Comparison of ENCODE assay signal across 24 cellular contexts in genomic region chr3:73608805-73609641, GRCh38. TPM values are rescaled to one million over a fixed set of nuclear protein-coding genes. Genes with fewer than 3 reads are reported as not detected.
DNase-seq lines count a peak whose midpoint lies in the region; ATAC-seq and TF ChIP-seq lines count a peak whose summit lies in the region.
"Had no signal": no experiment of that assay in that cellular context is flagged by ENCODE, and none has a peak within 500 bp of the region (broad histone marks: within the 10 kb centered on the region; RNA-seq: fewer than 3 reads in every experiment).

No MANE protein-coding gene starts in this region.

- H2BK5ac ChIP-seq in mesenchymal stem cell (ENCODE audit: low read depth, low read length, poor library complexity, severe bottlenecking), result no peak overlapping the region

- no peak overlapping the region for H4K8ac ChIP-seq in mesenchymal stem cell (ENCODE audit: low read length)

- H3K4me1 ChIP-seq in mesenchymal stem cell (ENCODE audit: control insufficient read depth, insufficient read depth, low read depth, low read length), result peaks cover 3% of the 10 kb centered on the region
- peaks cover 24% of the 10 kb centered on the region for H3K4me1 ChIP-seq in smooth muscle cell (ENCODE audit: low read depth)
- no peaks in the 10 kb centered on the region for H3K4me1 ChIP-seq in effector memory CD4-positive, alpha-beta T cell (ENCODE audit: control insufficient read depth, insufficient read depth, low read length, poor library complexity, severe bottlenecking)
- H3K4me1 ChIP-seq: SJCRH30 had no signal

- no peak overlapping the region for H3K4me3 Mint-ChIP-seq in WTC11
- H3K4me3 Mint-ChIP-seq: activated naive CD8-positive, alpha-beta T cell treated with anti-CD3 and anti-CD28 coated beads for 36 hours; activated T-helper 17 cell treated with anti-CD3 and anti-CD28 coated beads, Interleukin-2, amount 50 U/mL, for 72 hours; neural progenitor cell had no signal

- POLR2A ChIA-PET in WTC11 (lab: Charles Lee), result no interaction called here

- peak overlapping the region; percentile 11 to 26 for H2BK12ac ChIP-seq in mesenchymal stem cell (ENCODE audit: low read length in 2 of 2)

- no peaks in the 10 kb centered on the region for H3K9me3 Mint-ChIP-seq in WTC11
- H3K9me3 Mint-ChIP-seq: activated naive CD8-positive, alpha-beta T cell treated with anti-CD3 and anti-CD28 coated beads for 36 hours; activated T-helper 17 cell treated with anti-CD3 and anti-CD28 coated beads, Interleukin-2, amount 50 U/mL, for 72 hours; neural progenitor cell had no signal

- peaks cover 44% of the 10 kb centered on the region for H3F3A ChIP-seq in smooth muscle cell (ENCODE audit: low read depth)

- peaks cover 2% of the 10 kb centered on the region for H3K79me1 ChIP-seq in mesenchymal stem cell (replicated peaks; ENCODE audit: low read length, poor library complexity, severe bottlenecking)

- no peak overlapping the region for H3K14ac ChIP-seq in mesenchymal stem cell (ENCODE audit: low read length in 2 of 2)

- DNase-seq in WTC11 (ENCODE audit: low spot score) (no peak), fibroblast of villous mesenchyme (ENCODE audit: low read depth) (peak; percentile 33), mesenchymal stem cell (no peak), smooth muscle cell (lab: John Stamatoyannopoulos, UW; ENCODE audit: unreplicated experiment) (no peak), anterior cingulate cortex (lab: John Stamatoyannopoulos, UW) (no peak)
- no peak for DNase-seq in effector memory CD4-positive, alpha-beta T cell
- DNase-seq: activated CD4-positive, alpha-beta T cell treated with anti-CD3 and anti-CD28 coated beads, Interleukin-2, amount 50 U/mL, for 1 hour; activated naive CD8-positive, alpha-beta T cell treated with anti-CD3 and anti-CD28 coated beads for 36 hours; body of pancreas; C1 segment of cervical spinal cord; MG63; NCI-H146; NCI-H2227 treated with DMSO at 0.1 percent for 48 hours; PC-3; SJCRH30; stimulated activated CD8-positive, alpha-beta memory T cell treated with anti-CD3 and anti-CD28 coated beads, Interleukin-4, amount 100 ng/mL, for 48 hours; substantia nigra; T-helper 2 cell had no signal

- no peaks in the 10 kb centered on the region for H3K9me3 ChIP-seq in mesenchymal stem cell (ENCODE audit: control insufficient read depth, low read length)
- no peaks in the 10 kb centered on the region for H3K9me3 ChIP-seq in smooth muscle cell (replicated peaks; ENCODE audit: low read depth)
- H3K9me3 ChIP-seq in effector memory CD4-positive, alpha-beta T cell (ENCODE audit: control insufficient read depth, low read length), result no peaks in the 10 kb centered on the region
- H3K9me3 ChIP-seq: body of pancreas, MG63, prostate gland, SJCRH30 had no signal

- no peak overlapping the region for H3K23ac ChIP-seq in mesenchymal stem cell (ENCODE audit: low read length in 2 of 2)

- H2BK120ac ChIP-seq in mesenchymal stem cell (ENCODE audit: low read depth, low read length), result no peak overlapping the region

- H3K79me2 ChIP-seq in smooth muscle cell (ENCODE audit: low read depth), result peaks cover 92% of the 10 kb centered on the region

- H2BK15ac ChIP-seq in mesenchymal stem cell (ENCODE audit: low read depth, poor library complexity, severe bottlenecking), result no peak overlapping the region

- H2AFZ ChIP-seq in mesenchymal stem cell (ENCODE audit: low read depth, low read length) (no peak overlapping the region), smooth muscle cell (ENCODE audit: low read depth) (no peak overlapping the region)
- H2AFZ ChIP-seq: neural progenitor cell had no signal

- peak overlapping the region; percentile 46 to 48 for H3K18ac ChIP-seq in mesenchymal stem cell (ENCODE audit: low read depth in 1 of 2, low read length in 2 of 2)

- H3K4me2 ChIP-seq in mesenchymal stem cell (ENCODE audit: low read length, poor library complexity, severe bottlenecking), result no peak overlapping the region
- H3K4me2 ChIP-seq in smooth muscle cell, result peak overlapping the region; percentile 79
- H3K4me2 ChIP-seq: neural progenitor cell had no signal

- CTCF ChIA-PET in WTC11 (lab: Charles Lee), result interaction anchor here (2.3 kb wide), 1 partner anchor 101 kb away, joined by 7 read pairs; no protein-coding TSS in a partner anchor

- H3K4me1 Mint-ChIP-seq in WTC11, result peaks cover 9% of the 10 kb centered on the region; the same call in 1 of the 2 replicates
- H3K4me1 Mint-ChIP-seq: activated naive CD8-positive, alpha-beta T cell treated with anti-CD3 and anti-CD28 coated beads for 36 hours; activated T-helper 17 cell treated with anti-CD3 and anti-CD28 coated beads, Interleukin-2, amount 50 U/mL, for 72 hours had no signal

- H3K27ac ChIP-seq in mesenchymal stem cell (ENCODE audit: low read length, poor library complexity, severe bottlenecking) (no peak overlapping the region), smooth muscle cell (ENCODE audit: low read depth) (peak overlapping the region; percentile 93)
- no peak overlapping the region for H3K27ac ChIP-seq in effector memory CD4-positive, alpha-beta T cell (ENCODE audit: insufficient read depth, low read length, poor library complexity, severe bottlenecking)
- H3K27ac ChIP-seq: body of pancreas, neural progenitor cell, prostate gland, SJCRH30, VCaP had no signal

- no peaks in the 10 kb centered on the region for H3K27me3 Mint-ChIP-seq in WTC11 (ENCODE audit: low read depth)
- H3K27me3 Mint-ChIP-seq: activated T-helper 17 cell treated with anti-CD3 and anti-CD28 coated beads, Interleukin-2, amount 50 U/mL, for 72 hours had no signal

- H3K27me3 ChIP-seq in mesenchymal stem cell (ENCODE audit: control insufficient read depth in 1 of 2, insufficient read depth in 1 of 2, low read length in 2 of 2) (no peaks in the 10 kb centered on the region), smooth muscle cell (ENCODE audit: low read depth) (no peaks in the 10 kb centered on the region)
- no peaks in the 10 kb centered on the region for H3K27me3 ChIP-seq in effector memory CD4-positive, alpha-beta T cell (replicated peaks; ENCODE audit: control insufficient read depth, insufficient read depth, low read length, poor library complexity, severe bottlenecking)
- H3K27me3 ChIP-seq: body of pancreas, MG63, neural progenitor cell, SJCRH30 had no signal

- ATAC-seq in WTC11 (no peak), HG03469 (IDR thresholded peaks at IDR 0.05; ENCODE audit: unreplicated experiment) (no peak), GM19395 (IDR thresholded peaks at IDR 0.05; ENCODE audit: unreplicated experiment) (no peak)
- ATAC-seq: activated T-helper 17 cell treated with anti-CD3 and anti-CD28 coated beads, Interleukin-2, amount 50 U/mL, for 72 hours; body of pancreas; PC-3 had no signal

- TF ChIP-seq CTCF in WTC11 (IDR thresholded peaks at IDR 0.05) (no peak), fibroblast of villous mesenchyme (IDR thresholded peaks at IDR 0.05; ENCODE audit: insufficient read depth, low read depth, low read length) (no peak), smooth muscle cell (IDR thresholded peaks at IDR 0.05; ENCODE audit: borderline replicate concordance, insufficient read depth, poor library complexity, severe bottlenecking) (no peak)

- peak overlapping the region; percentile 22; the same call in 1 of the 2 replicates for H3K27ac Mint-ChIP-seq in WTC11
- H3K27ac Mint-ChIP-seq: activated naive CD8-positive, alpha-beta T cell treated with anti-CD3 and anti-CD28 coated beads for 36 hours; activated T-helper 17 cell treated with anti-CD3 and anti-CD28 coated beads, Interleukin-2, amount 50 U/mL, for 72 hours; neural progenitor cell had no signal

- H3K4me3 ChIP-seq in fibroblast of villous mesenchyme (ENCODE audit: low read depth, low read length) (no peak overlapping the region), mesenchymal stem cell (ENCODE audit: insufficient read depth in 1 of 2, low read depth in 1 of 2, low read length in 2 of 2) (no peak overlapping the region), smooth muscle cell (peak overlapping the region; percentile 9)
- no peak overlapping the region for H3K4me3 ChIP-seq in effector memory CD4-positive, alpha-beta T cell (ENCODE audit: insufficient read depth, low read depth, low read length, poor library complexity, severe bottlenecking)
- H3K4me3 ChIP-seq: body of pancreas, MG63, neural progenitor cell, prostate gland, SJCRH30 had no signal

- H3K9ac ChIP-seq in mesenchymal stem cell (ENCODE audit: low read length) (no peak overlapping the region), smooth muscle cell (ENCODE audit: low read depth) (peak overlapping the region; percentile 80)
- H3K9ac ChIP-seq: neural progenitor cell had no signal

- H3K36me3 Mint-ChIP-seq in WTC11, result no peaks in the 10 kb centered on the region
- H3K36me3 Mint-ChIP-seq: activated naive CD8-positive, alpha-beta T cell treated with anti-CD3 and anti-CD28 coated beads for 36 hours; neural progenitor cell had no signal

- H3K4ac ChIP-seq in mesenchymal stem cell (ENCODE audit: low read depth in 1 of 2, low read length in 2 of 2), result no peak overlapping the region

- WGBS in mesenchymal stem cell, result 81% methylated on average over 9 of the region's 12 CpGs
- WGBS in smooth muscle cell (ENCODE audit: low lambda C conversion rate), result 42% methylated on average over 12 of the region's 12 CpGs

- H3K36me3 ChIP-seq in mesenchymal stem cell (ENCODE audit: control insufficient read depth in 1 of 2, insufficient read depth in 2 of 2, low read depth in 1 of 2, low read length in 2 of 2) (peaks cover 0 to 27% of the 10 kb centered on the region in 2 experiments), smooth muscle cell (ENCODE audit: low read depth) (no peaks in the 10 kb centered on the region)
- H3K36me3 ChIP-seq in effector memory CD4-positive, alpha-beta T cell (ENCODE audit: control insufficient read depth, insufficient read depth, low read length), result no peaks in the 10 kb centered on the region
- H3K36me3 ChIP-seq: MG63, neural progenitor cell, prostate gland, SJCRH30 had no signal

- H4K20me1 ChIP-seq in smooth muscle cell (ENCODE audit: low read depth), result peaks cover 98% of the 10 kb centered on the region

- no peak overlapping the region for H2AK5ac ChIP-seq in mesenchymal stem cell (ENCODE audit: low read length, severe bottlenecking)

- H4K91ac ChIP-seq in mesenchymal stem cell (ENCODE audit: low read length), result no peak overlapping the region

TF ChIP-seq in WTC11, 78 proteins besides CTCF, POLR2A, EP300 and RAD21 (continues in another document):
- no peak for TF ChIP-seq JUN (CRISPR knock-in tag; IDR thresholded peaks at IDR 0.05)
- no peak for TF ChIP-seq NR1H2 (CRISPR knock-in tag; IDR thresholded peaks at IDR 0.05)

RNA-seq across cellular contexts. Expression of gene PDZRN3, which starts 15.7 kb away (rescaled TPM):
- total RNA-seq in WTC11 (2021) (7.1 to 9.5 TPM (median 8.8 TPM) in 3 replicates), fibroblast of villous mesenchyme (32.5 and 33.7 TPM in 2 replicates), smooth muscle cell (99.5 and 125 TPM in 2 replicates)
- 18.3 TPM for polyA plus RNA-seq in mesenchymal stem cell (2013, experiment 1 of 2)
- polyA plus RNA-seq in mesenchymal stem cell (2013, experiment 2 of 2), result 17.2 TPM
- polyA plus RNA-seq in smooth muscle cell, result 118 and 128 TPM in 2 replicates
- total RNA-seq: activated naive CD8-positive, alpha-beta T cell treated with anti-CD3 and anti-CD28 coated beads for 36 hours; activated T-helper 17 cell treated with anti-CD3 and anti-CD28 coated beads, Interleukin-2, amount 50 U/mL, for 72 hours; PC-3 had no signal
